16 cellular contexts compared by ENCODE assay signal in the genomic region with DNA sequence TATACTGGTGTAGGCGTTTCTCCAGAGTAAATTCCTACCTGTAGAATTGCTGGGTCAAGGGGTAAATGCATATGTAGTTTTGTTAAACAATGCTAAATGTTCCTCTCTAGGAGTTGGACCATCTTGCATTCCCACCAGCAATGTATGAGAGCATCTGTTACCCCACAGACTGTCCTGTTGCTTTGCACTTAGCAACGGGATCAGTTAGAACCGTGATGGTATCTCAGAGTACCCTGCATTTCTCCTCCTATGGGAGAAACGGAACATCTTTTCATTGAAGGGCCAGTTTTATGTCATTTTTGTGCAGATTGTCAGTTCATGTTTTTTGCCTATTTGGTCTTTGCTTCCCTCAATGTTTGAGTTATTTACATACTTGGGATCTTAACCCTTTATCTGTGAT. TPM values are rescaled to one million over a fixed set of nuclear protein-coding genes. Genes with fewer than 3 reads are reported as not detected.
DNase-seq lines count a peak whose midpoint lies in the region; ATAC-seq, FAIRE-seq and TF ChIP-seq lines count a peak whose summit lies in the region.
"Had no signal": no experiment of that assay in that cellular context is flagged by ENCODE, and none has a peak within 500 bp of the region (broad histone marks: within the 10 kb centered on the region; RNA-seq: fewer than 3 reads in every experiment).

No MANE protein-coding gene starts in this region.

- WGBS in urinary bladder = 73% methylated on average over 4 of the region's 4 CpGs
- WGBS in pancreas, 2 donors = 63 to 80% methylated on average over 4 of the region's 4 CpGs

- H3K4me1 Mint-ChIP-seq in activated naive CD4-positive, alpha-beta T cell treated with anti-CD3 and anti-CD28 coated beads, Interleukin-2, amount 50 U/mL, for 24 hours = peaks cover 29% of the 10 kb centered on the region
- H3K4me1 Mint-ChIP-seq in glutamatergic neuron (ENCODE audit: low read depth, unreplicated experiment) = peaks cover 10% of the 10 kb centered on the region

- no peak for TF ChIP-seq CTCF in VCaP (conservative IDR thresholded peaks at IDR 0.05)
- no peak for TF ChIP-seq CTCF in glutamatergic neuron (IDR thresholded peaks at IDR 0.05; ENCODE audit: partially characterized antibody, unreplicated experiment)
- TF ChIP-seq CTCF in pancreas (IDR thresholded peaks at IDR 0.05) = no peak

- peak overlapping the region; percentile 66 for H3K4me3 Mint-ChIP-seq in activated naive CD4-positive, alpha-beta T cell treated with anti-CD3 and anti-CD28 coated beads, Interleukin-2, amount 50 U/mL, for 24 hours
- H3K4me3 Mint-ChIP-seq in glutamatergic neuron (ENCODE audit: unreplicated experiment) = peak overlapping the region; percentile 13

- no peaks in the 10 kb centered on the region for H3K36me3 Mint-ChIP-seq in activated naive CD4-positive, alpha-beta T cell treated with anti-CD3 and anti-CD28 coated beads, Interleukin-2, amount 50 U/mL, for 24 hours
- H3K36me3 Mint-ChIP-seq in glutamatergic neuron (ENCODE audit: unreplicated experiment) = peaks cover 5% of the 10 kb centered on the region

- TF ChIP-seq POLR2A in GM18505 (IDR thresholded peaks at IDR 0.05; ENCODE audit: borderline replicate concordance, extremely low read depth, insufficient read depth, insufficient read length) = no peak

- H3K27me3 Mint-ChIP-seq in activated naive CD4-positive, alpha-beta T cell treated with anti-CD3 and anti-CD28 coated beads, Interleukin-2, amount 50 U/mL, for 24 hours = no peaks in the 10 kb centered on the region
- peaks cover 11% of the 10 kb centered on the region for H3K27me3 Mint-ChIP-seq in glutamatergic neuron (ENCODE audit: unreplicated experiment)

- H3K9me3 ChIP-seq in pancreas = no peaks in the 10 kb centered on the region
- H3K9me3 ChIP-seq: prostate gland had no signal

- H3K4me1 ChIP-seq in urinary bladder (ENCODE audit: insufficient read depth) = no peaks in the 10 kb centered on the region
- H3K4me1 ChIP-seq in pancreas = no peaks in the 10 kb centered on the region
- H3K4me1 ChIP-seq: prostate gland had no signal

- H3K36me3 ChIP-seq in urinary bladder (ENCODE audit: insufficient read depth) = no peaks in the 10 kb centered on the region
- H3K36me3 ChIP-seq in pancreas = no peaks in the 10 kb centered on the region
- H3K36me3 ChIP-seq: prostate gland had no signal

- intact Hi-C loops in pancreas (cut with DNase I) = no loop called here

- peak overlapping the region; percentile 62 for H3K27ac Mint-ChIP-seq in activated naive CD4-positive, alpha-beta T cell treated with anti-CD3 and anti-CD28 coated beads, Interleukin-2, amount 50 U/mL, for 24 hours
- H3K27ac Mint-ChIP-seq in glutamatergic neuron (ENCODE audit: unreplicated experiment) = no peak overlapping the region

- no peaks in the 10 kb centered on the region for H3K9me3 Mint-ChIP-seq in activated naive CD4-positive, alpha-beta T cell treated with anti-CD3 and anti-CD28 coated beads, Interleukin-2, amount 50 U/mL, for 24 hours
- H3K9me3 Mint-ChIP-seq in glutamatergic neuron (ENCODE audit: unreplicated experiment) = peaks cover 10% of the 10 kb centered on the region

- H3K27me3 ChIP-seq in pancreas = no peaks in the 10 kb centered on the region
- H3K27me3 ChIP-seq: dorsolateral prefrontal cortex had no signal

- no peak for FAIRE-seq in pancreas (lab: Jason Lieb, UNC)
- FAIRE-seq: G401.6 had no signal

- ATAC-seq in GM18505 (IDR thresholded peaks at IDR 0.05; ENCODE audit: unreplicated experiment) (no peak), pancreas (no peak)

- DNase-seq in activated naive CD4-positive, alpha-beta T cell treated with anti-CD3 and anti-CD28 coated beads, Interleukin-2, amount 50 U/mL, for 16 hours = no peak
- no peak for DNase-seq in glutamatergic neuron
- DNase-seq in Ammon's horn (ENCODE audit: low spot score) = no peak
- DNase-seq in pancreas = no peak
- DNase-seq: dorsolateral prefrontal cortex; foreskin melanocyte; KBM-7; NCI-H1436 treated with DMSO at 0.1 percent for 48 hours; stimulated activated CD4-positive, alpha-beta T cell treated with anti-CD3 and anti-CD28 coated beads, Interleukin-1b, Interleukin-23, amount 100 ng/mL, for 48 hours had no signal

- H3K4me3 ChIP-seq in urinary bladder (ENCODE audit: low read depth, low read length) (no peak overlapping the region), pancreas (no peak overlapping the region)

- H3K27ac ChIP-seq in VCaP (peak overlapping the region; percentile 95), urinary bladder (ENCODE audit: low read depth) (peak overlapping the region; percentile 18), pancreas (no peak overlapping the region)

RNA-seq across cellular contexts. Expression of a gene that starts 18.0 kb away (rescaled TPM):
- not detected for total RNA-seq in glutamatergic neuron (ENCODE audit: unreplicated experiment)
- total RNA-seq in urinary bladder = not detected
- polyA plus RNA-seq in urinary bladder = 0.48 TPM
- under 1 TPM in 1 of 6 donors, not detected in 5; 0.09 TPM for total RNA-seq in pancreas
- polyA plus RNA-seq in pancreas = under 1 TPM; 0.11 to 0.26 TPM
- total RNA-seq: T-helper 1 cell treated with Interleukin-12 subunit alpha and Interleukin-12 subunit beta and Interleukin-4 antibody, amounts not matched to agents 30 ng/mL and 1 ng/mL, for 36 hours had no signal

RNA-seq across cellular contexts. Expression of a gene that starts 22.1 kb away (rescaled TPM):
- total RNA-seq in glutamatergic neuron (ENCODE audit: unreplicated experiment) = 15.9 TPM
- 22.9 TPM for total RNA-seq in urinary bladder
- 8.6 TPM for polyA plus RNA-seq in urinary bladder
- 10 to 100 TPM; 10.4 to 14.0 (median 13.1) TPM for total RNA-seq in pancreas
- 1 to 10 TPM; 5.5 to 6.0 TPM for polyA plus RNA-seq in pancreas

Comparison
In these comparisons a context has a peak if more than half of its experiments do, and no peak if none do; other contexts are left out.
1. H3K27ac ChIP-seq: peak in VCaP (single experiment) and urinary bladder (single experiment); none in pancreas (0 of 4).